14 cellular contexts compared by ENCODE assay signal in the genomic region with DNA sequence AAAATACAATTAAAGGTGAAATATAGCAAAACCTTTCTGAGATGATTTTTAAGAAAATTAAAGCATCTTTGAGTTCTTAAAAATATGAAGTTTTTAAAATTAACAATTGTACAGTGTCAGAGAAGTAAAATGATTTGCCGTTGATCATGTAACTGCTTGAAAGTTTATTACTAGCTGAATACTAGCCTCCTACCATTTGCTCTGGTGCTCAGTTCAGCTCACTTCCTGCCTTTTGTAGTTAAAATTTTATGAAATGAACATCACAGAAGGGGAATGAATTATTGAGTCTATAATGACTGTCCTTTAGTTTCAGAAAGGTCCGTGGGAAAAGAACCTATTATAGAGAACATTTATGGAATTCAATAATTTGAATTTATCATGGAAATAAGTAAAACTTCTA. TPM values are rescaled to one million over a fixed set of nuclear protein-coding genes. Genes with fewer than 3 reads are reported as not detected.
DNase-seq lines count a peak whose midpoint lies in the region; ATAC-seq lines count a peak whose summit lies in the region.
"Had no signal": no experiment of that assay in that cellular context is flagged by ENCODE, and none has a peak within 500 bp of the region (broad histone marks: within the 10 kb centered on the region; RNA-seq: fewer than 3 reads in every experiment).

No MANE protein-coding gene starts in this region.

- H3K27me3 ChIP-seq in Karpas-422 (ENCODE audit: low read length), result no peaks in the 10 kb centered on the region

- H3K4me2 ChIP-seq in Karpas-422 (ENCODE audit: low read depth, low read length, poor library complexity, severe bottlenecking), result peak overlapping the region; percentile 73

- H3K4me1 Mint-ChIP-seq in activated naive CD8-positive, alpha-beta T cell treated with anti-CD3 and anti-CD28 coated beads, Interleukin-2, amount 10 ng/mL, durations not matched to agents 7 days and 5 days, result peaks cover 34% of the 10 kb centered on the region
- H3K4me1 Mint-ChIP-seq in activated naive CD8-positive, alpha-beta T cell treated with anti-CD3 and anti-CD28 coated beads, Interleukin-2, amount 50 U/mL, for 24 hours, result peaks cover 53% of the 10 kb centered on the region
- H3K4me1 Mint-ChIP-seq in activated T-helper 17 cell treated with anti-CD3 and anti-CD28 coated beads, Interleukin-2, amount 50 U/mL, for 72 hours, result peaks cover 26% of the 10 kb centered on the region

- H3K9ac ChIP-seq in Karpas-422 (ENCODE audit: low read length), result no peak overlapping the region
- H3K9ac ChIP-seq: GM23248 had no signal

- no peak overlapping the region for H3K27ac Mint-ChIP-seq in activated naive CD8-positive, alpha-beta T cell treated with anti-CD3 and anti-CD28 coated beads, Interleukin-2, amount 10 ng/mL, durations not matched to agents 7 days and 5 days
- H3K27ac Mint-ChIP-seq in activated naive CD8-positive, alpha-beta T cell treated with anti-CD3 and anti-CD28 coated beads, Interleukin-2, amount 50 U/mL, for 24 hours, result no peak overlapping the region
- no peak overlapping the region for H3K27ac Mint-ChIP-seq in activated T-helper 17 cell treated with anti-CD3 and anti-CD28 coated beads, Interleukin-2, amount 50 U/mL, for 72 hours

- DNase-seq in activated naive CD8-positive, alpha-beta T cell treated with anti-CD3 and anti-CD28 coated beads, Interleukin-2, amount 10 ng/mL, durations not matched to agents 7 days and 5 days, result no peak
- no peak for DNase-seq in activated naive CD8-positive, alpha-beta T cell treated with anti-CD3 and anti-CD28 coated beads, Interleukin-2, amount 50 U/mL, for 24 hours
- DNase-seq in Karpas-422 (no peak), NCI-H2107 (lab: John Stamatoyannopoulos, UW) (no peak)
- DNase-seq: COR-L47, GM23248, NCI-H1694 treated with DMSO at 0.1 percent for 48 hours, NCI-H748 treated with DMSO at 0.1 percent for 48 hours, Right ventricle myocardium superior had no signal

- H3K4me3 Mint-ChIP-seq in activated naive CD8-positive, alpha-beta T cell treated with anti-CD3 and anti-CD28 coated beads, Interleukin-2, amount 10 ng/mL, durations not matched to agents 7 days and 5 days, result peak overlapping the region; percentile 2
- no peak overlapping the region for H3K4me3 Mint-ChIP-seq in activated naive CD8-positive, alpha-beta T cell treated with anti-CD3 and anti-CD28 coated beads, Interleukin-2, amount 50 U/mL, for 24 hours
- peak overlapping the region; percentile 5 for H3K4me3 Mint-ChIP-seq in activated T-helper 17 cell treated with anti-CD3 and anti-CD28 coated beads, Interleukin-2, amount 50 U/mL, for 72 hours

- POLR2A ChIA-PET in activated naive CD8-positive, alpha-beta T cell treated with anti-CD3 and anti-CD28 coated beads, Interleukin-2, amount 10 ng/mL, durations not matched to agents 7 days and 5 days (lab: Charles Lee), result interaction anchor here (0.6 kb wide), 1 partner anchor 13 kb away, joined by 5 read pairs; no protein-coding TSS in a partner anchor

- peaks cover 47% of the 10 kb centered on the region for H3K4me1 ChIP-seq in Karpas-422 (ENCODE audit: low read length)

- H3K79me2 ChIP-seq in Karpas-422 (ENCODE audit: low read length), result peaks cover 97% of the 10 kb centered on the region

- no peak overlapping the region for H2AFZ ChIP-seq in Karpas-422 (ENCODE audit: low read length)
- H2AFZ ChIP-seq: GM23248 had no signal

- no peaks in the 10 kb centered on the region for H3K9me3 ChIP-seq in Karpas-422 (ENCODE audit: low read length)

- no peak for ATAC-seq in activated naive CD8-positive, alpha-beta T cell treated with anti-CD3 and anti-CD28 coated beads, Interleukin-2, amount 10 ng/mL, durations not matched to agents 7 days and 5 days (ENCODE audit: low read depth)
- ATAC-seq in activated naive CD8-positive, alpha-beta T cell treated with anti-CD3 and anti-CD28 coated beads, Interleukin-2, amount 50 U/mL, for 24 hours, result no peak
- no peak for ATAC-seq in activated T-helper 17 cell treated with anti-CD3 and anti-CD28 coated beads, Interleukin-2, amount 50 U/mL, for 72 hours (replicated peaks)
- ATAC-seq in HG02588 (IDR thresholded peaks at IDR 0.05; ENCODE audit: unreplicated experiment) (no peak), GM18517 (IDR thresholded peaks at IDR 0.05; ENCODE audit: unreplicated experiment) (no peak)
- ATAC-seq: Panc1, SK-N-SH treated with all-trans-retinoic acid at 6 μM for 48 hours had no signal

- no peak overlapping the region for H3K4me3 ChIP-seq in Karpas-422 (ENCODE audit: low read length)
- H3K4me3 ChIP-seq: GM23248 had no signal

- H4K20me1 ChIP-seq in Karpas-422 (ENCODE audit: insufficient read depth, low read depth, low read length), result no peaks in the 10 kb centered on the region

- H3K9me3 Mint-ChIP-seq in activated naive CD8-positive, alpha-beta T cell treated with anti-CD3 and anti-CD28 coated beads, Interleukin-2, amount 10 ng/mL, durations not matched to agents 7 days and 5 days, result no peaks in the 10 kb centered on the region
- no peaks in the 10 kb centered on the region for H3K9me3 Mint-ChIP-seq in activated naive CD8-positive, alpha-beta T cell treated with anti-CD3 and anti-CD28 coated beads, Interleukin-2, amount 50 U/mL, for 24 hours
- H3K9me3 Mint-ChIP-seq in activated T-helper 17 cell treated with anti-CD3 and anti-CD28 coated beads, Interleukin-2, amount 50 U/mL, for 72 hours, result no peaks in the 10 kb centered on the region

- H3K36me3 ChIP-seq in Karpas-422 (ENCODE audit: insufficient read depth, low read length), result peaks cover 41% of the 10 kb centered on the region

- H3K27ac ChIP-seq in Karpas-422 (ENCODE audit: low read length), result peak overlapping the region; percentile 94
- H3K27ac ChIP-seq: GM23248 had no signal

- peaks cover 24% of the 10 kb centered on the region for H3K36me3 Mint-ChIP-seq in activated naive CD8-positive, alpha-beta T cell treated with anti-CD3 and anti-CD28 coated beads, Interleukin-2, amount 10 ng/mL, durations not matched to agents 7 days and 5 days
- H3K36me3 Mint-ChIP-seq in activated naive CD8-positive, alpha-beta T cell treated with anti-CD3 and anti-CD28 coated beads, Interleukin-2, amount 50 U/mL, for 24 hours (ENCODE audit: low read depth), result peaks cover 27% of the 10 kb centered on the region
- peaks cover 42% of the 10 kb centered on the region for H3K36me3 Mint-ChIP-seq in activated T-helper 17 cell treated with anti-CD3 and anti-CD28 coated beads, Interleukin-2, amount 50 U/mL, for 72 hours (ENCODE audit: low read depth)

- no peaks in the 10 kb centered on the region for H3K9me2 ChIP-seq in Karpas-422 (replicated peaks; ENCODE audit: insufficient read depth, low read length)

- no peaks in the 10 kb centered on the region for H3K27me3 Mint-ChIP-seq in activated naive CD8-positive, alpha-beta T cell treated with anti-CD3 and anti-CD28 coated beads, Interleukin-2, amount 10 ng/mL, durations not matched to agents 7 days and 5 days
- no peaks in the 10 kb centered on the region for H3K27me3 Mint-ChIP-seq in activated naive CD8-positive, alpha-beta T cell treated with anti-CD3 and anti-CD28 coated beads, Interleukin-2, amount 50 U/mL, for 24 hours
- no peaks in the 10 kb centered on the region for H3K27me3 Mint-ChIP-seq in activated T-helper 17 cell treated with anti-CD3 and anti-CD28 coated beads, Interleukin-2, amount 50 U/mL, for 72 hours

RNA-seq across cellular contexts. Expression of gene YTHDC2, which starts 9.7 kb away (rescaled TPM):
- total RNA-seq in activated naive CD8-positive, alpha-beta T cell treated with anti-CD3 and anti-CD28 coated beads, Interleukin-2, amount 10 ng/mL, durations not matched to agents 7 days and 5 days, result 10 to 100 TPM; 37.7 to 37.9 TPM
- total RNA-seq in Karpas-422 (2014; rRNA removed; shearing (Covaris generic); ENCODE audit: low replicate concordance), result 53.4 and 63.8 TPM in 2 replicates
- total RNA-seq in activated T-helper 17 cell treated with anti-CD3 and anti-CD28 coated beads, Interleukin-2, amount 50 U/mL, for 72 hours, result 10 to 100 TPM; 21.0 to 26.4 TPM

RNA-seq across cellular contexts. Expression of gene MCC, which starts 34.9 kb away (rescaled TPM):
- 1 to 10 TPM; 3.8 to 4.4 TPM for total RNA-seq in activated naive CD8-positive, alpha-beta T cell treated with anti-CD3 and anti-CD28 coated beads, Interleukin-2, amount 10 ng/mL, durations not matched to agents 7 days and 5 days
- 5.5 and 12.3 TPM in 2 replicates for total RNA-seq in Karpas-422 (2014; rRNA removed; shearing (Covaris generic); ENCODE audit: low replicate concordance)
- total RNA-seq in activated T-helper 17 cell treated with anti-CD3 and anti-CD28 coated beads, Interleukin-2, amount 50 U/mL, for 72 hours, result 1 to 10 TPM; 4.3 TPM
